Comparison of ENCODE assay signal across 16 cellular contexts in the genomic region with DNA sequence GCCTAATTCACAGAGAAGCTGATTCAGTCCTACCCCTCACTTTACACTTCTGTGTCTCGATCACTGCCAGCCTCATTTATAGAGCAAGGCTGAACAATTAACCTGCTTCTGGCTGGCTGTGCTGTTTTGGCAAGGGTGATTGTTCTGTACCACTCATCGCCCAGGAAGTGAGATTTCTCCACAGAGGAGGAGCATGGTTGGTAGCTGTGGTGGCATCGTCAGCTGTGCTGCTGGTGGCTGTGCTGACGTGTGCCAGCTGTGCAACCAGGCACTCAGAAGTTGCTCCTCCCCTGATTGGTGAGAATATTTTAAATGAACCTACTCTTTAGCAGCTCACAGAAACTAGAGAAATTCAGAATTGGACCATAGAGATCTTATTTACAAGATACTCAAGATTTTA.
A peak's percentile ranks its signal among the peaks of the same experiment; 100 is the strongest.
DNase-seq lines count a peak whose midpoint lies in the region.
"Had no signal": no experiment of that assay in that cellular context is flagged by ENCODE, and none has a peak within 500 bp of the region (broad histone marks: within the 10 kb centered on the region; RNA-seq: fewer than 3 reads in every experiment).

No MANE protein-coding gene starts in this region.

- peak; percentile 6 for DNase-seq in stimulated activated CD4-positive, alpha-beta T cell treated with anti-CD3 and anti-CD28 coated beads, Interleukin-1b, Interleukin-23, amount 100 ng/mL, for 48 hours
- DNase-seq in stimulated activated CD4-positive, alpha-beta T cell treated with anti-CD3 and anti-CD28 coated beads, Interleukin-4, amount 100 ng/mL, for 24 hours = no peak
- peak; percentile 62 for DNase-seq in NCI-H1694 (lab: John Stamatoyannopoulos, UW)
- peak; percentile 90 for DNase-seq in myocyte (ENCODE audit: low read depth)
- no peak for DNase-seq in epidermal melanocyte (ENCODE audit: insufficient read length, low spot score)
- no peak for DNase-seq in stimulated activated CD4-positive, alpha-beta T cell treated with anti-CD3 and anti-CD28 coated beads, Interleukin-15, amount 100 ng/mL, for 24 hours
- no peak for DNase-seq in NCI-H69 (lab: John Stamatoyannopoulos, UW)
- DNase-seq: activated CD4-positive, alpha-beta memory T cell treated with anti-CD3 and anti-CD28 coated beads, Interleukin-2, amount 10 ng/mL, durations not matched to agents 7 days and 5 days; activated T-cell treated with anti-CD3 and anti-CD28 coated beads, Interleukin-2, amount 50 U/mL, for 1 hour; CD4-positive, alpha-beta memory T cell; mammary epithelial cell; MM.1S; NCI-H146; small intestine; stimulated activated CD4-positive, alpha-beta T cell treated with anti-CD3 and anti-CD28 coated beads, Interleukin-2, amount 100 ng/mL, for 48 hours; tibial artery had no signal

Comparison
In these comparisons a context has a peak if more than half of its experiments do, and no peak if none do; other contexts are left out.
1. DNase-seq: peak in stimulated activated CD4-positive, alpha-beta T cell treated with anti-CD3 and anti-CD28 coated beads, Interleukin-1b, Interleukin-23, amount 100 ng/mL, for 48 hours (single experiment), NCI-H1694 (single experiment) and myocyte (single experiment); none in stimulated activated CD4-positive, alpha-beta T cell treated with anti-CD3 and anti-CD28 coated beads, Interleukin-4, amount 100 ng/mL, for 24 hours (single experiment), epidermal melanocyte (single experiment), stimulated activated CD4-positive, alpha-beta T cell treated with anti-CD3 and anti-CD28 coated beads, Interleukin-15, amount 100 ng/mL, for 24 hours (single experiment) and NCI-H69 (single experiment).